Comparison of ENCODE assay signal across 1 cellular context in the genomic region with DNA sequence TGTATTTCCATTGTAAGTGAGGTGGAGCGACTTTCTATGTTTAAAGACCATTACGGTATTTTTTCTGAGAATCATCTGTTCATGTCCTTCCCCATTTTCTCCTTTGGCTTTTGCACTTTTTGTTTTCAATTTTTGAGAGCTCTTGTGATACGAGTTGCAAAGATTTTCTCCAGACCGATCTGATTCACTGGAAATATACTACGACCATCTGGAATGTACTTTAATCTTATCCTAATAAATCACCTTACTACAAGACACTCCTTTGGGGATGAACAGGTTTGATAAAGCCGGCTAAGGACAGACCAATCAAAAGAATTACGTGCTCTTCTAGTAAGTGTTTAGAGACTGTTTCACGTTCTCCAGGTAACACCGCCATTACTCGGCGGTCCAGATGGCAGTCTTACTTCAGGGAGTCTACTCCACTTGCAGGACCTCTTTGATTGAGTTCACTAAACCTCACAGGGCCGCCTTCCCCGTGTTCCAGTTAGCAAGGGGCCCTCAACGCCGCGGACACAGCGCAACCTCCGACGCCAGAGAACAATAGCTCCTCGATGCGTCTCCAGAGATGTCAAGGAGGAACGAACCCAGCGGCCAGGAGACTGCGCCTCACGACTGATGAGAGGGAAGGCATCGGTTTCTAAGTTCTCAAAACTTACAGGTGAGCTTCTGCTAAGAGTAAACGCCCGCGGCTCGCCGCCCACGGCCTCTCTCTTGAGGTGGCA.
TF ChIP-seq lines count a peak whose summit lies in the region.

No MANE protein-coding gene starts in this region.

TF ChIP-seq in H1, 55 proteins besides CTCF, POLR2A, EP300 and RAD21:
- TF ChIP-seq, protein P1, sequence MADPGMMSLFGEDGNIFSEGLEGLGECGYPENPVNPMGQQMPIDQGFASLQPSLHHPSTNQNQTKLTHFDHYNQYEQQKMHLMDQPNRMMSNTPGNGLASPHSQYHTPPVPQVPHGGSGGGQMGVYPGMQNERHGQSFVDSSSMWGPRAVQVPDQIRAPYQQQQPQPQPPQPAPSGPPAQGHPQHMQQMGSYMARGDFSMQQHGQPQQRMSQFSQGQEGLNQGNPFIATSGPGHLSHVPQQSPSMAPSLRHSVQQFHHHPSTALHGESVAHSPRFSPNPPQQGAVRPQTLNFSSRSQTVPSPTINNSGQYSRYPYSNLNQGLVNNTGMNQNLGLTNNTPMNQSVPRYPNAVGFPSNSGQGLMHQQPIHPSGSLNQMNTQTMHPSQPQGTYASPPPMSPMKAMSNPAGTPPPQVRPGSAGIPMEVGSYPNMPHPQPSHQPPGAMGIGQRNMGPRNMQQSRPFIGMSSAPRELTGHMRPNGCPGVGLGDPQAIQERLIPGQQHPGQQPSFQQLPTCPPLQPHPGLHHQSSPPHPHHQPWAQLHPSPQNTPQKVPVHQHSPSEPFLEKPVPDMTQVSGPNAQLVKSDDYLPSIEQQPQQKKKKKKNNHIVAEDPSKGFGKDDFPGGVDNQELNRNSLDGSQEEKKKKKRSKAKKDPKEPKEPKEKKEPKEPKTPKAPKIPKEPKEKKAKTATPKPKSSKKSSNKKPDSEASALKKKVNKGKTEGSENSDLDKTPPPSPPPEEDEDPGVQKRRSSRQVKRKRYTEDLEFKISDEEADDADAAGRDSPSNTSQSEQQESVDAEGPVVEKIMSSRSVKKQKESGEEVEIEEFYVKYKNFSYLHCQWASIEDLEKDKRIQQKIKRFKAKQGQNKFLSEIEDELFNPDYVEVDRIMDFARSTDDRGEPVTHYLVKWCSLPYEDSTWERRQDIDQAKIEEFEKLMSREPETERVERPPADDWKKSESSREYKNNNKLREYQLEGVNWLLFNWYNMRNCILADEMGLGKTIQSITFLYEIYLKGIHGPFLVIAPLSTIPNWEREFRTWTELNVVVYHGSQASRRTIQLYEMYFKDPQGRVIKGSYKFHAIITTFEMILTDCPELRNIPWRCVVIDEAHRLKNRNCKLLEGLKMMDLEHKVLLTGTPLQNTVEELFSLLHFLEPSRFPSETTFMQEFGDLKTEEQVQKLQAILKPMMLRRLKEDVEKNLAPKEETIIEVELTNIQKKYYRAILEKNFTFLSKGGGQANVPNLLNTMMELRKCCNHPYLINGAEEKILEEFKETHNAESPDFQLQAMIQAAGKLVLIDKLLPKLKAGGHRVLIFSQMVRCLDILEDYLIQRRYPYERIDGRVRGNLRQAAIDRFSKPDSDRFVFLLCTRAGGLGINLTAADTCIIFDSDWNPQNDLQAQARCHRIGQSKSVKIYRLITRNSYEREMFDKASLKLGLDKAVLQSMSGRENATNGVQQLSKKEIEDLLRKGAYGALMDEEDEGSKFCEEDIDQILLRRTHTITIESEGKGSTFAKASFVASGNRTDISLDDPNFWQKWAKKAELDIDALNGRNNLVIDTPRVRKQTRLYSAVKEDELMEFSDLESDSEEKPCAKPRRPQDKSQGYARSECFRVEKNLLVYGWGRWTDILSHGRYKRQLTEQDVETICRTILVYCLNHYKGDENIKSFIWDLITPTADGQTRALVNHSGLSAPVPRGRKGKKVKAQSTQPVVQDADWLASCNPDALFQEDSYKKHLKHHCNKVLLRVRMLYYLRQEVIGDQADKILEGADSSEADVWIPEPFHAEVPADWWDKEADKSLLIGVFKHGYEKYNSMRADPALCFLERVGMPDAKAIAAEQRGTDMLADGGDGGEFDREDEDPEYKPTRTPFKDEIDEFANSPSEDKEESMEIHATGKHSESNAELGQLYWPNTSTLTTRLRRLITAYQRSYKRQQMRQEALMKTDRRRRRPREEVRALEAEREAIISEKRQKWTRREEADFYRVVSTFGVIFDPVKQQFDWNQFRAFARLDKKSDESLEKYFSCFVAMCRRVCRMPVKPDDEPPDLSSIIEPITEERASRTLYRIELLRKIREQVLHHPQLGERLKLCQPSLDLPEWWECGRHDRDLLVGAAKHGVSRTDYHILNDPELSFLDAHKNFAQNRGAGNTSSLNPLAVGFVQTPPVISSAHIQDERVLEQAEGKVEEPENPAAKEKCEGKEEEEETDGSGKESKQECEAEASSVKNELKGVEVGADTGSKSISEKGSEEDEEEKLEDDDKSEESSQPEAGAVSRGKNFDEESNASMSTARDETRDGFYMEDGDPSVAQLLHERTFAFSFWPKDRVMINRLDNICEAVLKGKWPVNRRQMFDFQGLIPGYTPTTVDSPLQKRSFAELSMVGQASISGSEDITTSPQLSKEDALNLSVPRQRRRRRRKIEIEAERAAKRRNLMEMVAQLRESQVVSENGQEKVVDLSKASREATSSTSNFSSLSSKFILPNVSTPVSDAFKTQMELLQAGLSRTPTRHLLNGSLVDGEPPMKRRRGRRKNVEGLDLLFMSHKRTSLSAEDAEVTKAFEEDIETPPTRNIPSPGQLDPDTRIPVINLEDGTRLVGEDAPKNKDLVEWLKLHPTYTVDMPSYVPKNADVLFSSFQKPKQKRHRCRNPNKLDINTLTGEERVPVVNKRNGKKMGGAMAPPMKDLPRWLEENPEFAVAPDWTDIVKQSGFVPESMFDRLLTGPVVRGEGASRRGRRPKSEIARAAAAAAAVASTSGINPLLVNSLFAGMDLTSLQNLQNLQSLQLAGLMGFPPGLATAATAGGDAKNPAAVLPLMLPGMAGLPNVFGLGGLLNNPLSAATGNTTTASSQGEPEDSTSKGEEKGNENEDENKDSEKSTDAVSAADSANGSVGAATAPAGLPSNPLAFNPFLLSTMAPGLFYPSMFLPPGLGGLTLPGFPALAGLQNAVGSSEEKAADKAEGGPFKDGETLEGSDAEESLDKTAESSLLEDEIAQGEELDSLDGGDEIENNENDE (IDR thresholded peaks at IDR 0.05; ENCODE audit: insufficient replicate concordance, low read length): no peak
- peak; percentile 70; the same call in 1 of the 2 replicates for TF ChIP-seq YY1 (IDR thresholded peaks at IDR 0.05; ENCODE audit: low read depth, low read length)
- peak; percentile 48 for TF ChIP-seq PHF8 (conservative IDR thresholded peaks at IDR 0.05; ENCODE audit: low read depth, low read length)
- TF ChIP-seq SP1 (IDR thresholded peaks at IDR 0.05; ENCODE audit: low read depth, low read length): no peak
- TF ChIP-seq BACH1 (IDR thresholded peaks at IDR 0.05; ENCODE audit: low read length): no peak
- TF ChIP-seq SRF (IDR thresholded peaks at IDR 0.05; ENCODE audit: low read depth, low read length): no peak
- TF ChIP-seq RNF2 (IDR thresholded peaks at IDR 0.05; ENCODE audit: borderline replicate concordance, low read depth, low read length, missing control alignments, poor library complexity, severe bottlenecking): no peak
- TF ChIP-seq JUND (IDR thresholded peaks at IDR 0.05; ENCODE audit: low read length): no peak
- TF ChIP-seq CHD1 (IDR thresholded peaks at IDR 0.05; ENCODE audit: low read depth, low read length): peak; percentile 40; the same call in 1 of the 2 replicates
- no peak for TF ChIP-seq SAP30 (IDR thresholded peaks at IDR 0.05; ENCODE audit: insufficient read depth, insufficient replicate concordance, low read length)
- no peak for TF ChIP-seq NRF1 (IDR thresholded peaks at IDR 0.05; ENCODE audit: low read depth, low read length)
- no peak for TF ChIP-seq MAFK (IDR thresholded peaks at IDR 0.05; ENCODE audit: low read depth, low read length)
- TF ChIP-seq CTBP2 (IDR thresholded peaks at IDR 0.05; ENCODE audit: borderline replicate concordance, insufficient read depth, insufficient read length, low read length): no peak
- no peak for TF ChIP-seq ZNF274 (IDR thresholded peaks at IDR 0.05; ENCODE audit: borderline replicate concordance, extremely low read depth, low read length)
- no peak for TF ChIP-seq CBX5 (IDR thresholded peaks at IDR 0.05; ENCODE audit: low read depth, low read length)
- no peak for TF ChIP-seq BRCA1 (IDR thresholded peaks at IDR 0.05; ENCODE audit: low read depth, low read length)
- no peak for TF ChIP-seq TCF12 (IDR thresholded peaks at IDR 0.05; ENCODE audit: low read depth, low read length)
- TF ChIP-seq TAF7 (optimal IDR thresholded peaks at IDR 0.05; ENCODE audit: borderline replicate concordance, low read depth, low read length): peak; percentile 31
- TF ChIP-seq ASH2L (IDR thresholded peaks at IDR 0.05; ENCODE audit: low read length): peak; percentile 76
